Comparison of ENCODE assay signal across 8 cellular contexts in the genomic region with DNA sequence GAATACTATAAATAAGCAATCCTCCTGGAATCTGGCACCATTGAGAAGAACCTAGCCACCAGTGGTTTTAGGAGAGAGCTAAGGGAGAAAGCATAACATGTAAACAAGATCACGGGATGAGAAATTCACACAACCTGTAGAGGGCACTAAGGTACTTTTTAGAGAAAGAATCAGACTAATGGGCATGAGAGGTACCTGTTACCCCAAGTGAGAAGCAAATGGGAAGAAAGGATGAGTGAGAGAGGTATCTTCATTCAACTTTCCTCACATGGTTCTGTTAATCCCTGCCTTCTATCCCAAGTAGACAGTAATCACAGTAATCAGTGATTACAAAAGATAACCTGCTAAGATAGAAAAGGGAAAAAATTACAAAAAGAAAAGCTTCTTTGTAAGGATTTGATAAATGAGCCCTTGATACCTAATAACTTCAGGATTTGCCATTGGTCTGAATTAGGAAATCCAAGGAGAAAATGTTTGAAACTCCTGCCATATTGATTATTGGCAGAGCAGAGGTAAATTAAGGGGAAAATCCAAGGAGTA.
A peak's percentile ranks its signal among the peaks of the same experiment; 100 is the strongest.
DNase-seq lines count a peak whose midpoint lies in the region; ATAC-seq, FAIRE-seq and TF ChIP-seq lines count a peak whose summit lies in the region.

No MANE protein-coding gene starts in this region.

- H3K27ac Mint-ChIP-seq in mesothelial cell of epicardium (no peak overlapping the region), T-helper 17 cell (no peak overlapping the region)

- intact Hi-C loops in lower lobe of right lung (cut with DNase I): no loop called here

- no peak for FAIRE-seq in A549 (lab: Jason Lieb, UNC)

- ATAC-seq in A549: peak; percentile 71 to 76; a peak in 5 of 6 replicates
- ATAC-seq in GM18867 (IDR thresholded peaks at IDR 0.05; ENCODE audit: unreplicated experiment): peak; percentile 67
- peak; percentile 41 for ATAC-seq in HG02981 (IDR thresholded peaks at IDR 0.05; ENCODE audit: unreplicated experiment)
- peak; percentile 56 to 79 for ATAC-seq in lower lobe of right lung
- no peak for ATAC-seq in T-helper 17 cell

- TF ChIP-seq CTCF in A549 (IDR thresholded peaks at IDR 0.05) (peak; percentile 53), lower lobe of right lung (IDR thresholded peaks at IDR 0.05) (peak; percentile 44), mesothelial cell of epicardium (IDR thresholded peaks at IDR 0.05; ENCODE audit: unreplicated experiment) (no peak)

- no peak for TF ChIP-seq POLR2A in A549 (IDR thresholded peaks at IDR 0.05; ENCODE audit: low read length)

- peaks cover 47% of the 10 kb centered on the region for H3K4me1 Mint-ChIP-seq in mesothelial cell of epicardium
- H3K4me1 Mint-ChIP-seq in T-helper 17 cell: no peaks in the 10 kb centered on the region

- peak; percentile 65 to 68 for TF ChIP-seq RAD21 in A549 (conservative IDR thresholded peaks at IDR 0.05 in 1 of 2, IDR thresholded peaks at IDR 0.05 in 1 of 2)

- peak; percentile 8 to 38 for DNase-seq in A549 (ENCODE audit: low read depth in 1 of 2, low spot score in 1 of 2)
- DNase-seq in NCI-H2107 treated with DMSO at 0.1 percent for 48 hours (lab: John Stamatoyannopoulos, UW; ENCODE audit: unreplicated experiment): peak; percentile 94
- DNase-seq in brain pericyte (ENCODE audit: low read depth, low spot score): peak; percentile 5
- DNase-seq in lower lobe of right lung: no peak
- DNase-seq in mesothelial cell of epicardium (ENCODE audit: low spot score in 2 of 2, unreplicated experiment in 2 of 2): no peak
- DNase-seq in T-helper 17 cell: no peak

- H3K36me3 Mint-ChIP-seq in mesothelial cell of epicardium: no peaks in the 10 kb centered on the region
- H3K36me3 Mint-ChIP-seq in T-helper 17 cell (ENCODE audit: low read depth): no peaks in the 10 kb centered on the region

- POLR2A ChIA-PET in A549 (lab: Yijun Ruan, JAX): no interaction called here

- H3K9me3 Mint-ChIP-seq in mesothelial cell of epicardium: no peaks in the 10 kb centered on the region

- H3K4me1 ChIP-seq in A549: no peaks in the 10 kb centered on the region
- H3K4me1 ChIP-seq in lower lobe of right lung: peaks cover 9% of the 10 kb centered on the region

- H3K9me3 ChIP-seq in A549 (no peaks in the 10 kb centered on the region), lower lobe of right lung (no peaks in the 10 kb centered on the region), T-helper 17 cell (ENCODE audit: control insufficient read depth, low read length, poor library complexity, severe bottlenecking) (no peaks in the 10 kb centered on the region)

- H3K27ac ChIP-seq in A549 (no peak overlapping the region), lower lobe of right lung (no peak overlapping the region)

- H3K4me3 Mint-ChIP-seq in mesothelial cell of epicardium (no peak overlapping the region), T-helper 17 cell (no peak overlapping the region)

- 0% methylated on average over 1 of the region's 1 CpG for WGBS in A549 (ENCODE audit: missing lambda C conversion rate)

- H3K4me3 ChIP-seq in A549: no peak overlapping the region
- no peak overlapping the region for H3K4me3 ChIP-seq in lower lobe of right lung

- no peaks in the 10 kb centered on the region for H3K27me3 ChIP-seq in lower lobe of right lung (ENCODE audit: low read depth)

- CTCF ChIA-PET in A549 (lab: Yijun Ruan, JAX): interaction anchor here (0.7 to 2.3 kb wide), 12 partner anchors 11 to 270 kb away, joined by 3 to 14 read pairs (median 4); no protein-coding TSS in a partner anchor

- H3K27me3 Mint-ChIP-seq in mesothelial cell of epicardium (ENCODE audit: low read depth) (no peaks in the 10 kb centered on the region), T-helper 17 cell (no peaks in the 10 kb centered on the region)

- H3K36me3 ChIP-seq in lower lobe of right lung: no peaks in the 10 kb centered on the region

- no peak for TF ChIP-seq EP300 in A549 (IDR thresholded peaks at IDR 0.05)

- H3K4me2 ChIP-seq in A549: no peak overlapping the region

TF ChIP-seq in A549, 52 proteins besides CTCF, POLR2A, EP300 and RAD21:
- no peak for TF ChIP-seq HOXA7 (CRISPR knock-in tag; IDR thresholded peaks at IDR 0.05)
- peak; percentile 51; the same call in 2 of the 3 replicates for TF ChIP-seq SMC3 (IDR thresholded peaks at IDR 0.05)

Comparison
In these comparisons a context has a peak if more than half of its experiments do, and no peak if none do; other contexts are left out.
1. DNase-seq: peak in A549 (2 of 2), NCI-H2107 treated with DMSO at 0.1 percent for 48 hours (single experiment) and brain pericyte (single experiment); none in lower lobe of right lung (single experiment), mesothelial cell of epicardium (0 of 2) and T-helper 17 cell (0 of 3).